In the genomic region with DNA sequence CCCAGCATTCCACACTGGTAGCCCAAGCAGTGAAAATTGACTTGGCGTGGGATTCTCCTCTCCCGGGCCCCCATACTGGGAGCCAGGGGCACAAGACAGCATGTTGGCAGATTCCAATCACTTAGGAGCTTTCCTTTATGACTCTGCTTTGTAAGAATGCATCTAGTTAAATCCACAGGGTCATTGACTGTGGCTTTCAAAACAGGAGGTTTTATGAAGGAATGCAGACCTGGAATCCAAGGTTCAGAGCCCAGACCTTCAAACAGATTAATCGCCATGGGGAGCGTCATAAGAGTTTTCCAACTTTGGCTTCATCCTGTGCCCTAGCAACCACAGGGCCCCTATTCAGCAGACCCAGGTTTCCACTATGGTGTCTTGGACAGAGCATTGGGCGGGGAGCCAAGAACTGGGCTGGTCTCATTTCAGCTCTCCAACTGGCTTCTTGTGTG, we compare ENCODE assay signal across 19 cellular contexts.
DNase-seq lines count a peak whose midpoint lies in the region; ATAC-seq, FAIRE-seq and TF ChIP-seq lines count a peak whose summit lies in the region.
"Had no signal": no experiment of that assay in that cellular context is flagged by ENCODE, and none has a peak within 500 bp of the region (broad histone marks: within the 10 kb centered on the region; RNA-seq: fewer than 3 reads in every experiment).

No MANE protein-coding gene starts in this region.

- H4K20me1 ChIP-seq in HepG2 (ENCODE audit: insufficient read depth, low read length) = no peaks in the 10 kb centered on the region

- no peaks in the 10 kb centered on the region for H3K79me2 ChIP-seq in HepG2 (ENCODE audit: insufficient read depth, low read length)

- WGBS in HepG2 (ENCODE audit: low lambda C conversion rate) = 16% methylated on average over 2 of the region's 5 CpGs
- 89% methylated on average over 3 of the region's 5 CpGs for WGBS in right lobe of liver (ENCODE audit: insufficient coverage, low coverage, low lambda C conversion rate, missing lambda C conversion rate)

- POLR2A ChIA-PET in HepG2 (lab: Yijun Ruan, JAX) = no interaction called here

- CTCF ChIA-PET in HepG2 (lab: Yijun Ruan, JAX; ENCODE audit: low intra/inter-chr PET ratio, low total read pairs) = no interaction called here

- DNase-seq in HepG2 (ENCODE audit: low spot score) = peak; percentile 21
- DNase-seq in right lobe of liver = no peak
- DNase-seq in left kidney (ENCODE audit: low read depth, low spot score) = peak; percentile 61
- DNase-seq in urothelium cell line (ENCODE audit: low spot score) = peak; percentile 11
- no peak for DNase-seq in CD1c-positive myeloid dendritic cell (ENCODE audit: extremely low spot score)
- DNase-seq in left ventricle myocardium superior = no peak
- DNase-seq: activated CD4-positive, alpha-beta T cell treated with anti-CD3 and anti-CD28 coated beads, Interleukin-2, amount 50 U/mL, for 4 hours; activated T-cell treated with anti-CD3 and anti-CD28 coated beads, Interleukin-2, amount 50 U/mL, for 4 hours; CD8-positive, alpha-beta T cell; EL; Karpas-422; naive thymus-derived CD4-positive, alpha-beta T cell; Peyer's patch had no signal

- in situ Hi-C loops in HepG2 (cut with HindIII; ENCODE audit: extremely low pct_ligation_motif_present, low pct_unique_long_range_greater_than_20kb) = no loop called here

- no peaks in the 10 kb centered on the region for H3K27me3 ChIP-seq in HepG2 (ENCODE audit: control insufficient read depth in 1 of 2, insufficient read depth in 2 of 2, low read length in 2 of 2)
- no peaks in the 10 kb centered on the region for H3K27me3 ChIP-seq in right lobe of liver
- H3K27me3 ChIP-seq: Peyer's patch had no signal

- BruUV-seq in HepG2 (replicated peaks; lab: Mats Ljungman, UMichigan) = no TSS peak

- H3K9ac ChIP-seq in HepG2 (ENCODE audit: insufficient read depth, low read depth, low read length) = no peak overlapping the region

- H3K4me3 Mint-ChIP-seq in brain = peak overlapping the region in 4 of 5 experiments; percentile 22 to 82 (median 60)
- H3K4me3 Mint-ChIP-seq: activated naive CD8-positive, alpha-beta T cell; activated T-cell treated with anti-CD3 and anti-CD28 coated beads, Interleukin-2, amount 50 U/mL, for 4 hours; CD8-positive, alpha-beta T cell; naive thymus-derived CD4-positive, alpha-beta T cell had no signal

- H3K4me3 ChIP-seq in HepG2 (replicated peaks in 1 of 3; ENCODE audit: insufficient read depth in 1 of 3, low read depth in 2 of 3, low read length in 3 of 3) (no peak overlapping the region), right lobe of liver (no peak overlapping the region)
- H3K4me3 ChIP-seq: Peyer's patch had no signal

- ATAC-seq in HepG2 (no peak), right lobe of liver (no peak), GM18520 (IDR thresholded peaks at IDR 0.05; ENCODE audit: unreplicated experiment) (no peak), left ventricle myocardium superior (no peak)
- ATAC-seq: activated T-cell treated with anti-CD3 and anti-CD28 coated beads, Interleukin-2, amount 50 U/mL, for 4 hours; CD8-positive, alpha-beta T cell; naive thymus-derived CD4-positive, alpha-beta T cell; SK-N-SH treated with all-trans-retinoic acid at 6 μM for 48 hours had no signal

- peak overlapping the region in 4 of 5 experiments; percentile 4 to 91 (median 84) for H3K27ac Mint-ChIP-seq in brain
- H3K27ac Mint-ChIP-seq: activated naive CD8-positive, alpha-beta T cell; CD8-positive, alpha-beta T cell; naive thymus-derived CD4-positive, alpha-beta T cell had no signal

- no peak for TF ChIP-seq RAD21 in HepG2 (CRISPR knock-in tag; IDR thresholded peaks at IDR 0.05)

- H3K27ac ChIP-seq in HepG2 (ENCODE audit: extremely low read length, insufficient read depth, low read length) = no peak overlapping the region
- H3K27ac ChIP-seq in right lobe of liver = no peak overlapping the region
- H3K27ac ChIP-seq: Peyer's patch had no signal

- no peak for TF ChIP-seq POLR2A in HepG2 (IDR thresholded peaks at IDR 0.05; ENCODE audit: insufficient read depth in 1 of 2, low read depth in 2 of 2, low read length in 2 of 2)
- TF ChIP-seq POLR2A in right lobe of liver (IDR thresholded peaks at IDR 0.05) = no peak

- H3K27me3 Mint-ChIP-seq in brain = peaks cover 4% of the 10 kb centered on the region

- peaks cover 9% of the 10 kb centered on the region for H3K4me1 Mint-ChIP-seq in brain
- H3K4me1 Mint-ChIP-seq: naive thymus-derived CD4-positive, alpha-beta T cell had no signal

- no peaks in the 10 kb centered on the region for H3K36me3 Mint-ChIP-seq in brain
- H3K36me3 Mint-ChIP-seq: activated naive CD8-positive, alpha-beta T cell; CD8-positive, alpha-beta T cell; naive thymus-derived CD4-positive, alpha-beta T cell had no signal

- H3K4me1 ChIP-seq in HepG2 (ENCODE audit: insufficient read depth, low read length) = no peaks in the 10 kb centered on the region; the same call in 1 of the 2 replicates
- H3K4me1 ChIP-seq in right lobe of liver = no peaks in the 10 kb centered on the region
- H3K4me1 ChIP-seq: Peyer's patch had no signal

- TF ChIP-seq EP300 in HepG2 (IDR thresholded peaks at IDR 0.05; ENCODE audit: low read depth in 2 of 2, low read length in 2 of 2) = no peak
- TF ChIP-seq EP300 in HepG2 (CRISPR knock-in tag; IDR thresholded peaks at IDR 0.05; ENCODE audit: borderline replicate concordance) = no peak

- no peak overlapping the region for H2AFZ ChIP-seq in HepG2 (ENCODE audit: low read length)

- intact Hi-C loops in HepG2 (cut with micrococcal nuclease; ENCODE audit: unreplicated experiment) (no loop called here), right lobe of liver (cut with DNase I) (no loop called here), left ventricle myocardium superior (cut with micrococcal nuclease) (no loop called here)

- TF ChIP-seq CTCF in HepG2 (CRISPR knock-in tag; IDR thresholded peaks at IDR 0.05) (no peak), right lobe of liver (IDR thresholded peaks at IDR 0.05) (no peak), brain (conservative IDR thresholded peaks at IDR 0.05) (no peak)

- no peaks in the 10 kb centered on the region for H3K36me3 ChIP-seq in HepG2 (replicated peaks in 1 of 2; ENCODE audit: control insufficient read depth in 1 of 2, insufficient read depth in 2 of 2, low read length in 2 of 2)
- H3K36me3 ChIP-seq in right lobe of liver = no peaks in the 10 kb centered on the region
- H3K36me3 ChIP-seq: Peyer's patch had no signal

- H3K9me3 ChIP-seq in HepG2 (ENCODE audit: low read length) (no peaks in the 10 kb centered on the region), right lobe of liver (no peaks in the 10 kb centered on the region)
- H3K9me3 ChIP-seq: Peyer's patch had no signal

- H3K9me3 Mint-ChIP-seq in brain = peaks cover 5 to 16% (median 12%) of the 10 kb centered on the region in 5 experiments
- H3K9me3 Mint-ChIP-seq: activated T-cell treated with anti-CD3 and anti-CD28 coated beads, Interleukin-2, amount 50 U/mL, for 4 hours; CD8-positive, alpha-beta T cell had no signal

- H3K4me2 ChIP-seq in HepG2 (ENCODE audit: low read depth, low read length) = no peak overlapping the region

- FAIRE-seq in HepG2 (lab: Jason Lieb, UNC) (no peak), urothelium cell line (lab: Jason Lieb, UNC) (no peak)
- FAIRE-seq: endometrium, H54 had no signal

TF ChIP-seq in HepG2, 621 proteins besides CTCF, POLR2A, EP300 and RAD21 (continues in another document):
- TF ChIP-seq, protein P1, sequence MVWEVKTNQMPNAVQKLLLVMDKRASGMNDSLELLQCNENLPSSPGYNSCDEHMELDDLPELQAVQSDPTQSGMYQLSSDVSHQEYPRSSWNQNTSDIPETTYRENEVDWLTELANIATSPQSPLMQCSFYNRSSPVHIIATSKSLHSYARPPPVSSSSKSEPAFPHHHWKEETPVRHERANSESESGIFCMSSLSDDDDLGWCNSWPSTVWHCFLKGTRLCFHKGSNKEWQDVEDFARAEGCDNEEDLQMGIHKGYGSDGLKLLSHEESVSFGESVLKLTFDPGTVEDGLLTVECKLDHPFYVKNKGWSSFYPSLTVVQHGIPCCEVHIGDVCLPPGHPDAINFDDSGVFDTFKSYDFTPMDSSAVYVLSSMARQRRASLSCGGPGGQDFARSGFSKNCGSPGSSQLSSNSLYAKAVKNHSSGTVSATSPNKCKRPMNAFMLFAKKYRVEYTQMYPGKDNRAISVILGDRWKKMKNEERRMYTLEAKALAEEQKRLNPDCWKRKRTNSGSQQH (CRISPR knock-in tag; IDR thresholded peaks at IDR 0.05; ENCODE audit: low read depth) = no peak
- TF ChIP-seq ZNF20 (CRISPR knock-in tag; IDR thresholded peaks at IDR 0.05) = no peak
- no peak for TF ChIP-seq SIX1 (CRISPR knock-in tag; IDR thresholded peaks at IDR 0.05; ENCODE audit: borderline replicate concordance)
- TF ChIP-seq MBNL3 (CRISPR knock-in tag; conservative IDR thresholded peaks at IDR 0.05) = no peak
- no peak for TF ChIP-seq ZNF337 (CRISPR knock-in tag; IDR thresholded peaks at IDR 0.05; ENCODE audit: borderline replicate concordance, low read depth)
- TF ChIP-seq, protein P2, sequence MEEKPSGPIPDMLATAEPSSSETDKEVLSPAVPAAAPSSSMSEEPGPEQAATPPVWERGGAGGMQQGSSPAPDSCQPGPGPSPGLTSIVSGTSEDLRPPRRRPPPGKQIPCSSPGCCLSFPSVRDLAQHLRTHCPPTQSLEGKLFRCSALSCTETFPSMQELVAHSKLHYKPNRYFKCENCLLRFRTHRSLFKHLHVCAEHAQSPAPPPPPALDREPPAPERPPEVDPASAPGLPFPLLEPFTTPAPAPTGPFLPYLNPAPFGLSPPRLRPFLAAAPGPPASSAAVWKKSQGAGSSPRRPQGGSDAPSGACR (CRISPR knock-in tag; IDR thresholded peaks at IDR 0.05) = no peak
- no peak for TF ChIP-seq CBFB (CRISPR knock-in tag; IDR thresholded peaks at IDR 0.05)
- no peak for TF ChIP-seq KDM2A (CRISPR knock-in tag; IDR thresholded peaks at IDR 0.05; ENCODE audit: borderline replicate concordance, low read depth)
- TF ChIP-seq, protein P3, sequence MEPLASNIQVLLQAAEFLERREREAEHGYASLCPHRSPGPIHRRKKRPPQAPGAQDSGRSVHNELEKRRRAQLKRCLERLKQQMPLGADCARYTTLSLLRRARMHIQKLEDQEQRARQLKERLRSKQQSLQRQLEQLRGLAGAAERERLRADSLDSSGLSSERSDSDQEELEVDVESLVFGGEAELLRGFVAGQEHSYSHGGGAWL (CRISPR knock-in tag; IDR thresholded peaks at IDR 0.05) = no peak
- TF ChIP-seq TGIF2 (CRISPR knock-in tag; IDR thresholded peaks at IDR 0.05) = no peak
- TF ChIP-seq KMT2A (CRISPR knock-in tag; IDR thresholded peaks at IDR 0.05) = no peak

Comparison
In these comparisons a context has a peak if more than half of its experiments do, and no peak if none do; other contexts are left out.
1. DNase-seq: peak in HepG2 (single experiment), left kidney (single experiment) and urothelium cell line (single experiment); none in right lobe of liver (0 of 3), CD1c-positive myeloid dendritic cell (single experiment) and left ventricle myocardium superior (single experiment).